In the genomic region with DNA sequence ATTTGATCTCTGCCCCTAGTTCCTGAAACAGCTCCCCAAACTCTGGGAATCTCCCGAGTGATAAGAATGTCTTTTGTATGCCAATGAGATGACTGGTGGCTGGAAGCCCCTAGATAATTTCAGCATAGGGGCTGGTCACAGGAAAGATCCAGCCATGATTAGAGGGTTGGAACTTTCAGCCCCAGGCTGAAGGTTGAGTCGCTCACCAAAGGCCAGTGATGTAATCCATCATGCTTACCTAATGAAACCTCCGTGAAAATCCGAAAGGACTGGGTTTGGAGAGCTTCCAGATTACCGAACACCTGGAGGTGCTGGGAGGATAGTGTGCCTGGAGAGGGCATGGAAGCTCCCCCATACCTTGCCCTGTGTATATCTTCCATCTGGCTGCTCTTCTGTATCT, we compare ENCODE assay signal across 1 cellular context.
TF ChIP-seq lines count a peak whose summit lies in the region.

No MANE protein-coding gene starts in this region.

TF ChIP-seq in HEK293, 187 proteins besides CTCF, POLR2A, EP300 and RAD21 (continued from another document):
- TF ChIP-seq ZBTB44 (tag by site-specific recombination; IDR thresholded peaks at IDR 0.05): no peak
- TF ChIP-seq SP7 (tag by site-specific recombination; IDR thresholded peaks at IDR 0.05): 0 out of 2 replicates have a peak, but pooled peaks have one; percentile 45
- no peak for TF ChIP-seq ZSCAN18 (tag by site-specific recombination; IDR thresholded peaks at IDR 0.05)
- no peak for TF ChIP-seq ZNF155 (tag by site-specific recombination; IDR thresholded peaks at IDR 0.05)
- TF ChIP-seq PRDM1 (tag by site-specific recombination; IDR thresholded peaks at IDR 0.05): no peak
- TF ChIP-seq SETDB1 (IDR thresholded peaks at IDR 0.05; ENCODE audit: insufficient read length, low read length): no peak
